8 cellular contexts compared by ENCODE assay signal in genomic region chr5:102671033-102671734, GRCh38.
DNase-seq lines count a peak whose midpoint lies in the region; FAIRE-seq and TF ChIP-seq lines count a peak whose summit lies in the region.
"Not testable (repeated sequence)": the region's sequence is repeated elsewhere in the genome, so short reads cannot be mapped to it uniquely, and the experiment has no call there.

No MANE protein-coding gene starts in this region.

- H3K9ac ChIP-seq in H9 (ENCODE audit: extremely low read depth, insufficient read length, low read length) = peak overlapping the region; percentile 51
- peak overlapping the region in 2 of 4 experiments; percentile 2 to 31; a peak in 2 of 7 replicates for H3K9ac ChIP-seq in H1 (replicated peaks in 1 of 4; ENCODE audit: extremely low read depth in 1 of 4, low read depth in 3 of 4, low read length in 3 of 4)
- peak overlapping the region; percentile 14 for H3K9ac ChIP-seq in smooth muscle cell (ENCODE audit: low read depth)

- not testable (repeated sequence) for H3K36me3 Mint-ChIP-seq in H9 (ENCODE audit: insufficient read depth in 1 of 3, low read depth in 3 of 3); mesothelial cell of epicardium

- not testable (repeated sequence) for H3F3A ChIP-seq in smooth muscle cell (ENCODE audit: low read depth)

- H3K9me3 Mint-ChIP-seq in H9, mesothelial cell of epicardium: not testable (repeated sequence)

- H3K36me3 ChIP-seq in H1 (ENCODE audit: control insufficient read depth in 2 of 4, insufficient read depth in 4 of 4, low read length in 3 of 4); iPS DF 6.9 (ENCODE audit: control insufficient read depth, insufficient read depth, low read length); smooth muscle cell (ENCODE audit: low read depth): not testable (repeated sequence)

- H3K4me3 ChIP-seq in H1 (ENCODE audit: extremely low read depth in 1 of 4, insufficient read depth in 2 of 4, low read depth in 3 of 4, low read length in 4 of 4) (peak overlapping the region in 3 of 4 experiments; percentile 5 to 45 (median 42); a peak in 5 of 8 replicates), iPS DF 6.9 (ENCODE audit: low read length) (peak overlapping the region; percentile 42; the same call in 1 of the 2 replicates), smooth muscle cell (peak overlapping the region; percentile 64)

- H4K8ac ChIP-seq in H9 (replicated peaks; ENCODE audit: insufficient read length, low read depth, low read length) = not testable (repeated sequence)
- H4K8ac ChIP-seq in H1 (ENCODE audit: extremely low read depth, insufficient read depth, low read length) = peak overlapping the region; percentile 85; the same call in 1 of the 2 replicates

- H3K27me3 Mint-ChIP-seq in H9 (ENCODE audit: low read depth); mesothelial cell of epicardium (ENCODE audit: low read depth): not testable (repeated sequence)

- not testable (repeated sequence) for H3K14ac ChIP-seq in H9 (ENCODE audit: insufficient read depth, low read length); H1 (ENCODE audit: insufficient read length)

- not testable (repeated sequence) for TF ChIP-seq POLR2A in H1 (IDR thresholded peaks at IDR 0.05; ENCODE audit: control extremely low read depth in 1 of 2, low read depth in 2 of 2, low read length in 2 of 2)

- H4K91ac ChIP-seq in H9 (ENCODE audit: insufficient read length, low read depth, low read length); H1 (replicated peaks; ENCODE audit: insufficient read length, low read length): not testable (repeated sequence)

- H2BK120ac ChIP-seq in H9 (ENCODE audit: low read depth, low read length, poor library complexity, severe bottlenecking); H1 (replicated peaks; ENCODE audit: low read depth, low read length): not testable (repeated sequence)

- H3K4me3 Mint-ChIP-seq in H9 (peak overlapping the region; percentile 70 to 75), mesothelial cell of epicardium (peak overlapping the region; percentile 76)

- H3K4me2 ChIP-seq in H9 (ENCODE audit: insufficient read depth, insufficient read length, low read length) (peak overlapping the region; percentile 70), H1 (ENCODE audit: insufficient read depth in 1 of 2, low read depth in 2 of 2, low read length in 2 of 2) (peak overlapping the region; percentile 27 to 42), smooth muscle cell (peak overlapping the region; percentile 89)

- H3K79me1 ChIP-seq in H9 (ENCODE audit: insufficient read depth, low read depth, low read length, poor library complexity, severe bottlenecking); H1 (ENCODE audit: low read depth, low read length): not testable (repeated sequence)

- FAIRE-seq in H1 (lab: Jason Lieb, UNC) = not testable (repeated sequence)

- H2BK20ac ChIP-seq in H9 (ENCODE audit: low read depth, low read length, poor library complexity, severe bottlenecking); H1 (ENCODE audit: low read length): not testable (repeated sequence)

- no CpG with 5 or more reads among the region's 32 CpGs for WGBS in H9 (ENCODE audit: extremely low coverage, insufficient read length, low lambda C conversion rate)
- WGBS in H1 (ENCODE audit: extremely low coverage in 1 of 2, insufficient coverage in 1 of 2, insufficient read length in 1 of 2, insufficient replicate concordance in 2 of 2, low coverage in 1 of 2, low lambda C conversion rate in 2 of 2, missing lambda C conversion rate in 1 of 2), 2 experiments = 75% methylated on average over 15 of the region's 32 CpGs; no CpG with 5 or more reads in 1 of the 2 experiments
- no CpG with 5 or more reads among the region's 32 CpGs for WGBS in iPS DF 6.9 (ENCODE audit: insufficient coverage, insufficient read length)
- 14% methylated on average over 32 of the region's 32 CpGs for WGBS in smooth muscle cell (ENCODE audit: low lambda C conversion rate)

- CTCF ChIA-PET in H1 (lab: Charles Lee; ENCODE audit: partially characterized antibody) = interaction anchor here (0.7 kb wide), 1 partner anchor 24 kb away, joined by 3 read pairs; no protein-coding TSS in a partner anchor

- H3K27ac Mint-ChIP-seq in H9 = peak overlapping the region in 2 of 3 experiments; percentile 82 to 93; a peak in 5 of 7 replicates
- H3K27ac Mint-ChIP-seq in mesothelial cell of epicardium = peak overlapping the region; percentile 81

- H3K18ac ChIP-seq in H9 (ENCODE audit: insufficient read length, low read depth, low read length); H1 (ENCODE audit: extremely low read depth, low read length): not testable (repeated sequence)

- H3K79me2 ChIP-seq in H9 (ENCODE audit: insufficient read depth, low read length); H1 (ENCODE audit: control insufficient read depth in 1 of 2, insufficient read depth in 2 of 2, low read length in 2 of 2); smooth muscle cell (ENCODE audit: low read depth): not testable (repeated sequence)

- not testable (repeated sequence) for H3K27me3 ChIP-seq in H9 (ENCODE audit: insufficient read depth, low read length); H1 (replicated peaks in 1 of 4; ENCODE audit: control insufficient read depth in 3 of 4, extremely low read depth in 1 of 4, insufficient read depth in 3 of 4, low read length in 3 of 4); iPS DF 6.9 (ENCODE audit: control insufficient read depth, insufficient read depth, low read length); smooth muscle cell (ENCODE audit: low read depth)

- H4K20me1 ChIP-seq in H9 (ENCODE audit: control insufficient read depth, insufficient read depth, insufficient read length); H1 (replicated peaks in 1 of 2; ENCODE audit: control insufficient read depth in 1 of 2, insufficient read depth in 2 of 2, low read length in 2 of 2); smooth muscle cell (ENCODE audit: low read depth): not testable (repeated sequence)

- not testable (repeated sequence) for H3T11ph ChIP-seq in H9 (ENCODE audit: low read length)

- POLR2A ChIA-PET in H1 (lab: Charles Lee; ENCODE audit: partially characterized antibody) = interaction anchor here (1.7 kb wide), 1 partner anchor 10 kb away, joined by 4 read pairs; no protein-coding TSS in a partner anchor

- peak overlapping the region; percentile 76 for H3K27ac ChIP-seq in 22Rv1
- not testable (repeated sequence) for H3K27ac ChIP-seq in H9 (ENCODE audit: insufficient read length, low read depth, low read length); H1 (ENCODE audit: low read depth, low read length); iPS DF 6.9 (ENCODE audit: low read length)
- H3K27ac ChIP-seq in smooth muscle cell (ENCODE audit: low read depth) = peak overlapping the region; percentile 23

- H3K4ac ChIP-seq in H9 (ENCODE audit: low read depth, low read length); H1 (replicated peaks; ENCODE audit: insufficient read length, low read depth, low read length): not testable (repeated sequence)

- not testable (repeated sequence) for H2BK15ac ChIP-seq in H9 (ENCODE audit: low read depth, low read length); H1 (ENCODE audit: low read length)

- not testable (repeated sequence) for H2BK12ac ChIP-seq in H9 (ENCODE audit: insufficient read length, low read depth, low read length); H1 (ENCODE audit: low read depth, low read length)

- not testable (repeated sequence) for H2AK5ac ChIP-seq in H9 (ENCODE audit: insufficient read length, low read length); H1 (ENCODE audit: low read depth, low read length)

- H2AFZ ChIP-seq in H9 (ENCODE audit: low read length) = not testable (repeated sequence)
- H2AFZ ChIP-seq in H1 (ENCODE audit: low read length) = peak overlapping the region; percentile 31; the same call in 1 of the 2 replicates
- peak overlapping the region; percentile 99 for H2AFZ ChIP-seq in smooth muscle cell (ENCODE audit: low read depth)

- not testable (repeated sequence) for TF ChIP-seq RAD21 in H1 (IDR thresholded peaks at IDR 0.05 in 1 of 2, conservative IDR thresholded peaks at IDR 0.05 in 1 of 2; ENCODE audit: low read depth in 2 of 2, low read length in 2 of 2)

- H3K23ac ChIP-seq in H9 (ENCODE audit: insufficient read length, low read depth, low read length); H1 (ENCODE audit: insufficient read length): not testable (repeated sequence)

- not testable (repeated sequence) for TF ChIP-seq CTCF in 22Rv1 (IDR thresholded peaks at IDR 0.05); H9 (conservative IDR thresholded peaks at IDR 0.05); H1 (IDR thresholded peaks at IDR 0.05; ENCODE audit: control extremely low read depth in 1 of 3, insufficient read depth in 1 of 3, low read depth in 1 of 3, low read length in 3 of 3); mesothelial cell of epicardium (IDR thresholded peaks at IDR 0.05; ENCODE audit: unreplicated experiment); smooth muscle cell (IDR thresholded peaks at IDR 0.05; ENCODE audit: borderline replicate concordance, insufficient read depth, poor library complexity, severe bottlenecking)

- H2BK5ac ChIP-seq in H9 (ENCODE audit: insufficient read length, low read length) = not testable (repeated sequence)
- 0 out of 2 replicates have a peak overlapping the region, but pooled peaks have one; percentile 71 for H2BK5ac ChIP-seq in H1 (ENCODE audit: low read depth, low read length)

- H3K4me1 ChIP-seq in H9 (ENCODE audit: insufficient read depth, low read length); H1 (replicated peaks in 1 of 4; ENCODE audit: control insufficient read depth in 3 of 4, insufficient read depth in 4 of 4, low read length in 3 of 4); iPS DF 6.9 (ENCODE audit: control insufficient read depth, insufficient read depth, low read length); smooth muscle cell (ENCODE audit: low read depth): not testable (repeated sequence)

- H3K56ac ChIP-seq in H9 (ENCODE audit: insufficient read length, low read depth, low read length); H1 (replicated peaks; ENCODE audit: insufficient read length, low read depth, low read length): not testable (repeated sequence)

- not testable (repeated sequence) for H3K23me2 ChIP-seq in H9 (ENCODE audit: insufficient read length, low read depth, low read length, poor library complexity, severe bottlenecking); H1 (ENCODE audit: low read depth, low read length)

- not testable (repeated sequence) for H3K9me3 ChIP-seq in H9 (ENCODE audit: control insufficient read depth, low read depth, low read length); H1 (ENCODE audit: insufficient read depth in 2 of 2, low read depth in 1 of 2, low read length in 1 of 2); iPS DF 6.9 (ENCODE audit: control insufficient read depth, insufficient read depth, low read length); smooth muscle cell (replicated peaks; ENCODE audit: low read depth)

- not testable (repeated sequence) for H4K5ac ChIP-seq in H9 (ENCODE audit: insufficient read length, low read depth, low read length); H1 (ENCODE audit: insufficient read length, low read depth, low read length)

- not testable (repeated sequence) for TF ChIP-seq EP300 in H1 (IDR thresholded peaks at IDR 0.05; ENCODE audit: borderline replicate concordance in 1 of 2, low read depth in 2 of 2, low read length in 2 of 2)

- peaks cover 19 to 24% of the 10 kb centered on the region in 2 experiments for H3K4me1 Mint-ChIP-seq in H9
- peaks cover 21% of the 10 kb centered on the region for H3K4me1 Mint-ChIP-seq in mesothelial cell of epicardium

- DNase-seq in H9 (peak; percentile 30), NCI-H187 (lab: John Stamatoyannopoulos, UW) (peak; percentile 15 to 36), RPMI7951 (ENCODE audit: low read depth) (peak; percentile 31), H1 (ENCODE audit: low read depth in 1 of 2, low spot score in 2 of 2) (peak in 1 of 2 experiments; percentile 79)
- not testable (repeated sequence) for DNase-seq in iPS DF 6.9 (ENCODE audit: low read depth, low spot score); mesothelial cell of epicardium (ENCODE audit: low spot score in 2 of 2, unreplicated experiment in 2 of 2); smooth muscle cell (lab: John Stamatoyannopoulos, UW; ENCODE audit: unreplicated experiment)

Comparison
In these comparisons a context has a peak if more than half of its experiments do, and no peak if none do; other contexts are left out.
1. H3K4me2 ChIP-seq: peak in every context shown above with its lines; median percentile 89 in smooth muscle cell; 70 in H9; 34 in H1.